ENCODE assay signal across 1 cellular context in the genomic region with DNA sequence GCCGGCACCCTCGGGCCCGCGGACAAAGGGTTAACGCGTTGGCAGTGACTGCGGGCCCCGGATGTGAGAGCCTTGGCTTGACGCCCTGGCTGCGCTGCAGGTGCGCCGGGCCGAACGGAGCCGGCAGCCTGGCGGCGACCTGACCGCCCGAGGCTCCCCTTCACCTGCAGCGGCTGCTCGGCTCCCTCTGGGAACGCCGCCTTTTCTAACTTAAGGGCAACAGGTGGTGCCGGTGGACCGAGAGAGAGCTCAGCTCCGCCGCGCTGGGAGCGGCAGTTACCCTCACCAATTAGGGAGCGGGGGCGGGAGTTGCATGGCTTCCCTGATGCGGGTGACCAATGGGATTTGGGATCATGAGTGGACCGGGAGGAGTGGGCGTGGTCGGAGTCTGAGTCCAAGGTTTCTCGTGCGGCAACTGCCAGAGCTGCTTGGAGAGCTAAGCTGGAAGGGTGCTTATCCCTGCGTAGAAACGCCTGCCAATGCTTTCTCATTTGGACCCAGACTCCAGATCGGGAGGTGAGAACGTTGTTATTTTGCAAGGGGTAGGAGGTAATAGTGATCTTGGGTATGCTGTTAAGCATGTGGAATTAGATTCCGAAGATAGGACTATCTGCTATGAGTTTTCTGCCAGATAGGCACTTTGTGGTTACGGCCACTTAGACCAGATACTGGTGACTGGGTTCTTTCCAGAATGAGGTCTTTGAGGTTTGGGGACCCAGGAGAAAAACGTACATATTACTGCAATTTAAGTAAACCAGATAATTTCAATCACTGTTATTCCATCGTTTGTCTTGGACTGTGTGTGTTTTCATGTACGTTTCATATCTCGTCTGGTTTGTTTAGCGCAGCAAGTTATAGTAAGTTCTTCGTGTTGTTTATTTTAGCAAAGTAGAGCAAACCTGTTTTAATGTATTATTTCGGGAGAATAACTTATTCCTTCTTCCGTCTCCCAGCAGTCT.
TF ChIP-seq lines count a peak whose summit lies in the region.

A gene with protein sequence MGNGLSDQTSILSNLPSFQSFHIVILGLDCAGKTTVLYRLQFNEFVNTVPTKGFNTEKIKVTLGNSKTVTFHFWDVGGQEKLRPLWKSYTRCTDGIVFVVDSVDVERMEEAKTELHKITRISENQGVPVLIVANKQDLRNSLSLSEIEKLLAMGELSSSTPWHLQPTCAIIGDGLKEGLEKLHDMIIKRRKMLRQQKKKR (plus strand): TSS at position 421 of the 959 bp plus-strand sequence. CDS start 622 bp downstream, outside the sequence.

TF ChIP-seq in HCT116, 20 proteins besides CTCF, POLR2A, EP300 and RAD21 (continued from another document):
- TF ChIP-seq ATF3 (IDR thresholded peaks at IDR 0.05) (no peak), SRF (IDR thresholded peaks at IDR 0.05; ENCODE audit: low read depth) (no peak), CEBPB (IDR thresholded peaks at IDR 0.05; ENCODE audit: low read depth) (no peak)
